In the genomic region with DNA sequence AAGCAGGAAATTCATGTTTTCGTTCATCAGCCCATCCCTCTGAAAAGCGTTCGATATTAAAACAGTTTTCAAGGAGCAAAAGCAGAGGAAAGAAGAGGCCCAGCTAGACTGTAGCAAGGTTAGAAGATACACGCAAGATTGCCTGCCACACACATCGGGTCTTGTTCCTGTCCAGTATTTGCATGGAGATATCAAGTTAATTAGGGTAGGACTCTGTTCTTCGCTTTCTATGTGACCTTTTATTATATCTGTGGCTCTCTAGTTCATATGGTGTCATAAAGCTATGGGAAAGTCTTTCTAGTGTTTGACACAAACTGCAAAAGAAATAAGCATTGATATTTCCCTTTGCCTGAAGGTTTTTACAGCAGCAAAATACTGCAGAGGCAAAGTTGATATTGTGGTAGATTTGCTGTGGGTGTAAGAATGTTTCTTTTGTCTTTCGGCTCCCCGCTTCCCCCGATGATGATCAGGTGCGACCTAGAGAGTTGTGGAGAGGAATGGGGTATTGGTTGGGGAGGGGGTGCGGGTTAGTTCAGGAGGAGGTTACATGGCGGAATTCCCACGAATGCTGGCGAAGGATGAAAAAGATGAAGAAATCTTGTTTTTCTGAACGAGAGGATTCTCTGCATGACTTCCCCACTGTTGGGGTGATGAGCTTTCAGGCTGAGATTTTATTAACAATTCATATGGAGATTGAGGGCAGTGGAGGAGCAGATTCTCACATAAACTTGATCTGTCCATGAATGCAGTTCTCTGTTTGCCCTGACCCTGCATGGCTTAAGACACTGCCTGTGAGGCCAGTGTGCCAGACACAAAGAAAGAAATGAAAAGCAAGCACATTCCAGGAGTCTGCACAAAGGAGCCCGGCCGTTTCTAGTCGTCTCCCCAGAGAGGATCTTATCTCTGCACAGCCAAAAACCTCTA, we compare ENCODE assay signal across 9 cellular contexts.
DNase-seq lines count a peak whose midpoint lies in the region; ATAC-seq and TF ChIP-seq lines count a peak whose summit lies in the region.
"Had no signal": no experiment of that assay in that cellular context is flagged by ENCODE, and none has a peak within 500 bp of the region (broad histone marks: within the 10 kb centered on the region; RNA-seq: fewer than 3 reads in every experiment).

No MANE protein-coding gene starts in this region.

- H3K36me3 Mint-ChIP-seq in CD4-positive, alpha-beta T cell (ENCODE audit: low read depth), result no peaks in the 10 kb centered on the region

- no peaks in the 10 kb centered on the region for H3K9me3 Mint-ChIP-seq in CD4-positive, alpha-beta T cell

- H3K27me3 Mint-ChIP-seq in CD4-positive, alpha-beta T cell, result no peaks in the 10 kb centered on the region

- 0 out of 2 replicates have a peak overlapping the region, but pooled peaks have one; percentile 8 for H3K9ac ChIP-seq in ES-I3 (ENCODE audit: low read depth, low read length)

- H3K4me3 ChIP-seq in astrocyte of the spinal cord (ENCODE audit: low read depth, low read length), result peak overlapping the region; percentile 30

- H3K9me3 ChIP-seq in ES-I3 (ENCODE audit: control insufficient read depth, insufficient read depth, low read length), result no peaks in the 10 kb centered on the region
- no peaks in the 10 kb centered on the region for H3K9me3 ChIP-seq in CD4-positive, alpha-beta T cell (ENCODE audit: control insufficient read depth, low read length)

- TF ChIP-seq CTCF in astrocyte of the spinal cord (IDR thresholded peaks at IDR 0.05; ENCODE audit: low read depth, low read length), result no peak
- TF ChIP-seq CTCF in CD4-positive, alpha-beta T cell (IDR thresholded peaks at IDR 0.05), result no peak

- peaks cover 17% of the 10 kb centered on the region for H3K4me1 ChIP-seq in ES-I3 (ENCODE audit: insufficient read depth, low read length)

- ATAC-seq in GM21447 (IDR thresholded peaks at IDR 0.05; ENCODE audit: unreplicated experiment) (no peak), HG03354 (IDR thresholded peaks at IDR 0.05; ENCODE audit: poor library complexity, severe bottlenecking, unreplicated experiment) (no peak)
- ATAC-seq in CD4-positive, alpha-beta T cell (ENCODE audit: poor library complexity), result no peak

- peak; percentile 85 for DNase-seq in astrocyte of the spinal cord (ENCODE audit: low read depth, low spot score)
- DNase-seq in iPS DF 19.7 (ENCODE audit: low read depth, low spot score), result peak; percentile 12
- DNase-seq in retina, result peak; percentile 76
- no peak for DNase-seq in germinal center (ENCODE audit: low spot score)
- DNase-seq in CD4-positive, alpha-beta T cell, result no peak
- DNase-seq: SHP77 treated with DMSO at 0.1 percent for 48 hours had no signal

- intact Hi-C loops in CD4-positive, alpha-beta T cell (cut with DNase I, micrococcal nuclease), result no loop called here

- H3K27me3 ChIP-seq in CD4-positive, alpha-beta T cell (ENCODE audit: control insufficient read depth, insufficient read depth, low read length), result no peaks in the 10 kb centered on the region

- H3K27ac ChIP-seq in CD4-positive, alpha-beta T cell (ENCODE audit: low read depth, low read length), result no peak overlapping the region

- POLR2A ChIA-PET in CD4-positive, alpha-beta T cell (lab: Charles Lee), result no interaction called here

- CTCF ChIA-PET in CD4-positive, alpha-beta T cell (lab: Charles Lee), result no interaction called here

- H3K4me3 Mint-ChIP-seq in CD4-positive, alpha-beta T cell, result no peak overlapping the region

- H3K36me3 ChIP-seq in ES-I3 (ENCODE audit: insufficient read depth, low read length), result no peaks in the 10 kb centered on the region

- no peak overlapping the region for H3K27ac Mint-ChIP-seq in CD4-positive, alpha-beta T cell

- no peaks in the 10 kb centered on the region for H3K4me1 Mint-ChIP-seq in CD4-positive, alpha-beta T cell (ENCODE audit: low read depth)

- in situ Hi-C loops in astrocyte of the spinal cord (cut with HindIII; ENCODE audit: low sequenced_read_pairs), result no loop called here

Comparison
In these comparisons a context has a peak if more than half of its experiments do, and no peak if none do; other contexts are left out.
1. DNase-seq: peak in astrocyte of the spinal cord (single experiment), iPS DF 19.7 (single experiment) and retina (single experiment); none in germinal center (single experiment) and CD4-positive, alpha-beta T cell (0 of 10).